ENCODE assay signal across 22 cellular contexts in genomic region chr11:45483361-45483760, GRCh38.
DNase-seq lines count a peak whose midpoint lies in the region; ATAC-seq and TF ChIP-seq lines count a peak whose summit lies in the region.
"Had no signal": no experiment of that assay in that cellular context is flagged by ENCODE, and none has a peak within 500 bp of the region (broad histone marks: within the 10 kb centered on the region; RNA-seq: fewer than 3 reads in every experiment).

No MANE protein-coding gene starts in this region.

- no peak overlapping the region for H3K4me2 ChIP-seq in GM23338
- H3K4me2 ChIP-seq: BLaER1 had no signal

- H3K36me3 Mint-ChIP-seq in GM23338 (ENCODE audit: low read depth): no peaks in the 10 kb centered on the region
- H3K36me3 Mint-ChIP-seq: CD8-positive, alpha-beta memory T cell had no signal

- no peaks in the 10 kb centered on the region for H3K4me1 ChIP-seq in left ventricle myocardium inferior
- no peaks in the 10 kb centered on the region for H3K4me1 ChIP-seq in stomach
- no peaks in the 10 kb centered on the region; the same call in 1 of the 2 replicates for H3K4me1 ChIP-seq in GM23338 (ENCODE audit: insufficient read depth)

- ATAC-seq in GM23338: no peak
- ATAC-seq: GM12878 had no signal

- peaks cover 3% of the 10 kb centered on the region for H3K27me3 Mint-ChIP-seq in GM23338 (ENCODE audit: insufficient read depth, low read depth, poor library complexity)

- H3K27ac ChIP-seq in left ventricle myocardium inferior (replicated peaks): no peak overlapping the region
- H3K27ac ChIP-seq in stomach: no peak overlapping the region
- H3K27ac ChIP-seq in GM23338 (ENCODE audit: low read depth): no peak overlapping the region
- H3K27ac ChIP-seq: 22Rv1, BLaER1, C4-2B, GM23248 had no signal

- peaks cover 16% of the 10 kb centered on the region for H3K4me1 Mint-ChIP-seq in GM23338
- H3K4me1 Mint-ChIP-seq: B cell; CD8-positive, alpha-beta memory T cell had no signal

- intact Hi-C loops in cardiac septum (cut with DNase I): no loop called here
- intact Hi-C loops in left ventricle myocardium inferior (cut with micrococcal nuclease): no loop called here
- intact Hi-C loops in head of caudate nucleus (cut with DNase I): no loop called here
- intact Hi-C loops in posterior vena cava (cut with DNase I): no loop called here
- intact Hi-C loops in stomach (cut with DNase I; ENCODE audit: low total_unique reads): no loop called here

- peaks cover 90% of the 10 kb centered on the region for H3K27me3 ChIP-seq in left ventricle myocardium inferior (ENCODE audit: low read depth)
- peaks cover 0 to 87% (median 5%) of the 10 kb centered on the region in 3 donors for H3K27me3 ChIP-seq in stomach
- no peaks in the 10 kb centered on the region for H3K27me3 ChIP-seq in GM23338 (ENCODE audit: insufficient read depth)
- H3K27me3 ChIP-seq: BLaER1 had no signal

- no peak overlapping the region for H3K27ac Mint-ChIP-seq in GM23338
- H3K27ac Mint-ChIP-seq: B cell; CD4-positive, alpha-beta T cell; CD8-positive, alpha-beta memory T cell; H9; HFFc6 had no signal

- TF ChIP-seq CTCF in left ventricle myocardium inferior (IDR thresholded peaks at IDR 0.05; ENCODE audit: borderline replicate concordance) (no peak), stomach (IDR thresholded peaks at IDR 0.05) (no peak), GM23338 (conservative IDR thresholded peaks at IDR 0.05; ENCODE audit: low read depth in 2 of 2) (no peak)

- peaks cover 3% of the 10 kb centered on the region; the same call in 1 of the 2 replicates for H3K9me2 ChIP-seq in GM23338 (ENCODE audit: insufficient read depth)

- no peaks in the 10 kb centered on the region for H3K9me3 ChIP-seq in left ventricle myocardium inferior (replicated peaks)
- H3K9me3 ChIP-seq in stomach: no peaks in the 10 kb centered on the region
- H3K9me3 ChIP-seq: BLaER1 had no signal

- H3K79me2 ChIP-seq in GM23338 (replicated peaks; ENCODE audit: insufficient read depth): no peaks in the 10 kb centered on the region

- no peaks in the 10 kb centered on the region for H4K20me1 ChIP-seq in GM23338 (replicated peaks; ENCODE audit: insufficient read depth)
- H4K20me1 ChIP-seq: BLaER1 had no signal

- no peak overlapping the region for H3K4me3 Mint-ChIP-seq in GM23338
- H3K4me3 Mint-ChIP-seq: B cell; CD4-positive, alpha-beta T cell; H9; HFFc6 had no signal

- no peaks in the 10 kb centered on the region for H3F3A ChIP-seq in GM23338 (replicated peaks; ENCODE audit: low read depth)

- no peak overlapping the region for H2AFZ ChIP-seq in GM23338
- H2AFZ ChIP-seq: GM23248 had no signal

- H3K9me3 Mint-ChIP-seq in GM23338: no peaks in the 10 kb centered on the region
- H3K9me3 Mint-ChIP-seq: CD4-positive, alpha-beta T cell; CD8-positive, alpha-beta memory T cell; H9; HFFc6 had no signal

- TF ChIP-seq EP300 in stomach (IDR thresholded peaks at IDR 0.05): no peak

- no peaks in the 10 kb centered on the region for H3K36me3 ChIP-seq in left ventricle myocardium inferior
- no peaks in the 10 kb centered on the region for H3K36me3 ChIP-seq in stomach
- no peaks in the 10 kb centered on the region for H3K36me3 ChIP-seq in GM23338 (ENCODE audit: insufficient read depth)
- H3K36me3 ChIP-seq: BLaER1 had no signal

- DNase-seq in cardiac septum (ENCODE audit: low spot score) (peak; percentile 63), left ventricle myocardium inferior (no peak), head of caudate nucleus (peak in 32 of 42 donors; percentile 7 to 72 (median 38)), posterior vena cava (ENCODE audit: low spot score) (peak; percentile 44), stomach (peak; percentile 3), NCI-H446 treated with DMSO at 0.1 percent for 48 hours (lab: John Stamatoyannopoulos, UW) (no peak), GM23338 (ENCODE audit: low spot score) (no peak), HCEC 1CT (no peak)
- DNase-seq: CD4-positive, alpha-beta T cell; CD8-positive, alpha-beta memory T cell; DMS 273 treated with DMSO at 0.1 percent for 48 hours; DMS79; EL; GDM1; GM23248; H9; HFFc6 had no signal

- no peak for TF ChIP-seq POLR2A in stomach (IDR thresholded peaks at IDR 0.05)

- H3K4me3 ChIP-seq in left ventricle myocardium inferior: no peak overlapping the region
- H3K4me3 ChIP-seq in stomach: no peak overlapping the region
- no peak overlapping the region for H3K4me3 ChIP-seq in GM23338
- H3K4me3 ChIP-seq: BLaER1, GM12878, GM23248 had no signal

- 84 to 94% (median 90%) methylated on average over 4 of the region's 4 CpGs for WGBS in stomach, 5 donors

TF ChIP-seq in GM23338, 12 proteins besides CTCF, POLR2A, EP300 and RAD21:
- no peak for TF ChIP-seq ZNF462 (CRISPR knock-in tag; IDR thresholded peaks at IDR 0.05)
- TF ChIP-seq ZNF114 (CRISPR knock-in tag; IDR thresholded peaks at IDR 0.05): no peak

Comparison
In these comparisons a context has a peak if more than half of its experiments do, and no peak if none do; other contexts are left out.
1. DNase-seq: peak in cardiac septum (single experiment), head of caudate nucleus (32 of 42), posterior vena cava (single experiment) and stomach (single experiment); none in left ventricle myocardium inferior (single experiment), NCI-H446 treated with DMSO at 0.1 percent for 48 hours (single experiment), GM23338 (single experiment) and HCEC 1CT (single experiment).